In genomic region chr15:68620721-68621528, GRCh38 we compare ENCODE assay signal across 1 cellular context.
TF ChIP-seq lines count a peak whose summit lies in the region.

No MANE protein-coding gene starts in this region.

TF ChIP-seq in H1, 55 proteins besides CTCF, POLR2A, EP300 and RAD21 (continued from another document):
- TF ChIP-seq MAX (IDR thresholded peaks at IDR 0.05), result no peak
- TF ChIP-seq GTF2F1 (IDR thresholded peaks at IDR 0.05; ENCODE audit: borderline replicate concordance, low read depth, low read length), result no peak
- TF ChIP-seq SAP30 (IDR thresholded peaks at IDR 0.05; ENCODE audit: insufficient read depth, insufficient replicate concordance, low read length), result no peak
- no peak for TF ChIP-seq SIX5 (IDR thresholded peaks at IDR 0.05; ENCODE audit: low read depth, low read length)
- no peak for TF ChIP-seq CHD1 (IDR thresholded peaks at IDR 0.05; ENCODE audit: low read depth, low read length)
